ENCODE assay signal across 1 cellular context in genomic region chr22:37025500-37026070, GRCh38.
TF ChIP-seq lines count a peak whose summit lies in the region.

No MANE protein-coding gene starts in this region.

TF ChIP-seq in liver, 16 proteins besides CTCF, POLR2A, EP300 and RAD21 (continued from another document):
- TF ChIP-seq, protein P1, sequence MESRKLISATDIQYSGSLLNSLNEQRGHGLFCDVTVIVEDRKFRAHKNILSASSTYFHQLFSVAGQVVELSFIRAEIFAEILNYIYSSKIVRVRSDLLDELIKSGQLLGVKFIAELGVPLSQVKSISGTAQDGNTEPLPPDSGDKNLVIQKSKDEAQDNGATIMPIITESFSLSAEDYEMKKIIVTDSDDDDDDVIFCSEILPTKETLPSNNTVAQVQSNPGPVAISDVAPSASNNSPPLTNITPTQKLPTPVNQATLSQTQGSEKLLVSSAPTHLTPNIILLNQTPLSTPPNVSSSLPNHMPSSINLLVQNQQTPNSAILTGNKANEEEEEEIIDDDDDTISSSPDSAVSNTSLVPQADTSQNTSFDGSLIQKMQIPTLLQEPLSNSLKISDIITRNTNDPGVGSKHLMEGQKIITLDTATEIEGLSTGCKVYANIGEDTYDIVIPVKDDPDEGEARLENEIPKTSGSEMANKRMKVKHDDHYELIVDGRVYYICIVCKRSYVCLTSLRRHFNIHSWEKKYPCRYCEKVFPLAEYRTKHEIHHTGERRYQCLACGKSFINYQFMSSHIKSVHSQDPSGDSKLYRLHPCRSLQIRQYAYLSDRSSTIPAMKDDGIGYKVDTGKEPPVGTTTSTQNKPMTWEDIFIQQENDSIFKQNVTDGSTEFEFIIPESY (IDR thresholded peaks at IDR 0.05), result no peak
- TF ChIP-seq ATF3 (IDR thresholded peaks at IDR 0.05), result no peak
- no peak for TF ChIP-seq FOXA2 (IDR thresholded peaks at IDR 0.05)
- no peak for TF ChIP-seq HNF4G (IDR thresholded peaks at IDR 0.05)
- TF ChIP-seq NR2F2 (IDR thresholded peaks at IDR 0.05), result no peak
- TF ChIP-seq TAF1 (conservative IDR thresholded peaks at IDR 0.05), result no peak
